Comparison of ENCODE assay signal across 18 cellular contexts in the genomic region with DNA sequence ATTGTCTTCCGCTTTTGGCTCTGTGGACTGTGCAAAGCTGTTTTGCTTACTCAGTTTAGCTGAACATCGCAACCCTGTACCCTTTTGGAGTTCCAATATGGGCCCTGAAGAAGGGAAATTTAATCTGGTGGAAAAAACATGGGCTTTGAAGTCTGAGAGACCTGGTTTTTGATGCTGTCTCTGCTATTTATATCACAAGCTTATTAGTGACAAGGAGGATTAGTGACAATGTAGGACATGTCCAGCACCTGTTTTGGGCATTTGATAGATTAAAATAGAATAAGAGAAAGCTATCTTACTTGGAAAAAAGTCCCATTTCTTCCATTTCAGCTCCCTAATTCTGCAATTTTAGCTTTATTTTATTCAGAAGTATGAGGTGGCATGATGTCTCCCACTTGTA.
DNase-seq lines count a peak whose midpoint lies in the region; ATAC-seq and TF ChIP-seq lines count a peak whose summit lies in the region.
"Had no signal": no experiment of that assay in that cellular context is flagged by ENCODE, and none has a peak within 500 bp of the region (broad histone marks: within the 10 kb centered on the region; RNA-seq: fewer than 3 reads in every experiment).

No MANE protein-coding gene starts in this region.

- DNase-seq in NCI-H524 treated with DMSO at 0.1 percent for 48 hours (lab: John Stamatoyannopoulos, UW) (peak; percentile 18), WERI-Rb-1 (no peak), psoas muscle (no peak), RKO (ENCODE audit: low spot score) (no peak), NOMO-1 (lab: John Stamatoyannopoulos, UW; ENCODE audit: unreplicated experiment in 2 of 2) (no peak), KG1 (lab: John Stamatoyannopoulos, UW) (no peak)
- no peak for DNase-seq in stimulated activated CD4-positive, alpha-beta T cell treated with anti-CD3 and anti-CD28 coated beads, Interleukin-15, amount 100 ng/mL, for 24 hours
- DNase-seq: 8988T; Calu3; CD4-positive, alpha-beta memory T cell; DND-41; EL; GOT3; H7 had no signal

- no peaks in the 10 kb centered on the region for H3K27me3 ChIP-seq in WERI-Rb-1 (ENCODE audit: insufficient read depth, low read depth, severe bottlenecking)
- no peaks in the 10 kb centered on the region for H3K27me3 ChIP-seq in psoas muscle (ENCODE audit: insufficient read depth in 3 of 3, low read length in 2 of 3)
- H3K27me3 ChIP-seq: BLaER1 had no signal

- H3K27ac ChIP-seq in WERI-Rb-1: peak overlapping the region; percentile 21; the same call in 1 of the 2 replicates
- H3K27ac ChIP-seq in psoas muscle: peak overlapping the region; percentile 54
- H3K27ac ChIP-seq: BLaER1 had no signal

- H3K9me3 ChIP-seq in WERI-Rb-1 (ENCODE audit: severe bottlenecking) (no peaks in the 10 kb centered on the region), psoas muscle (no peaks in the 10 kb centered on the region)
- H3K9me3 ChIP-seq: BLaER1 had no signal

- TF ChIP-seq CTCF in WERI-Rb-1 (IDR thresholded peaks at IDR 0.05; ENCODE audit: low read depth, low read length): no peak
- no peak for TF ChIP-seq CTCF in psoas muscle (IDR thresholded peaks at IDR 0.05)

- WGBS in psoas muscle, 3 donors: 53 to 78% (median 60%) methylated on average over 2 of the region's 2 CpGs

- peaks cover 20% of the 10 kb centered on the region for H3K4me1 ChIP-seq in psoas muscle

- no peaks in the 10 kb centered on the region for H3K36me3 ChIP-seq in WERI-Rb-1
- H3K36me3 ChIP-seq in psoas muscle (ENCODE audit: insufficient read depth in 1 of 2, low read depth in 1 of 2): no peaks in the 10 kb centered on the region
- H3K36me3 ChIP-seq: BLaER1 had no signal

- H3K4me3 ChIP-seq in WERI-Rb-1 (ENCODE audit: low read depth, low read length) (no peak overlapping the region), psoas muscle (no peak overlapping the region)
- H3K4me3 ChIP-seq: BLaER1, GM12878 had no signal

- intact Hi-C loops in psoas muscle (cut with DNase I): no loop called here

- ATAC-seq in psoas muscle: peak; percentile 35 to 61 (median 49)
- ATAC-seq: GM12878, HCT116, HepG2 had no signal
